In genomic region chr15:89358755-89359439, GRCh38 we compare ENCODE assay signal across 1 cellular context.
TF ChIP-seq lines count a peak whose summit lies in the region.

No MANE protein-coding gene starts in this region.

TF ChIP-seq in HepG2, 621 proteins besides CTCF, POLR2A, EP300 and RAD21 (continued from another document and continues in another):
- TF ChIP-seq PRDM10 (CRISPR knock-in tag; IDR thresholded peaks at IDR 0.05; ENCODE audit: low read depth) (peak; percentile 45; the same call in 1 of the 2 replicates), XRCC5 (optimal IDR thresholded peaks at IDR 0.05; ENCODE audit: low read length) (peak; percentile 76), ZNF83 (CRISPR knock-in tag; IDR thresholded peaks at IDR 0.05; ENCODE audit: borderline replicate concordance) (no peak), SALL1 (CRISPR knock-in tag; IDR thresholded peaks at IDR 0.05) (peak; percentile 54), LCORL (IDR thresholded peaks at IDR 0.05) (no peak), LCORL (CRISPR knock-in tag; IDR thresholded peaks at IDR 0.05) (peak; percentile 47; the same call in 1 of the 2 replicates), REPIN1 (CRISPR knock-in tag; IDR thresholded peaks at IDR 0.05; ENCODE audit: borderline replicate concordance, low read depth) (no peak), ZNF660 (CRISPR knock-in tag; IDR thresholded peaks at IDR 0.05; ENCODE audit: borderline replicate concordance, low read depth) (no peak), TAF15 (IDR thresholded peaks at IDR 0.05; ENCODE audit: low read depth, low read length, poor library complexity, severe bottlenecking) (no peak), MXD4 (CRISPR knock-in tag; IDR thresholded peaks at IDR 0.05) (peak; percentile 50; the same call in 1 of the 2 replicates), TRIM24 (CRISPR knock-in tag; IDR thresholded peaks at IDR 0.05) (no peak), ZNF589 (CRISPR knock-in tag; conservative IDR thresholded peaks at IDR 0.05) (no peak), IKZF4 (CRISPR knock-in tag; IDR thresholded peaks at IDR 0.05; ENCODE audit: borderline replicate concordance, low read depth, not compliant biosample characterization) (peak; percentile 54), SP2 (CRISPR knock-in tag; IDR thresholded peaks at IDR 0.05) (no peak), CBX2 (IDR thresholded peaks at IDR 0.05; ENCODE audit: low read depth, low read length) (no peak), CBX2 (CRISPR knock-in tag; IDR thresholded peaks at IDR 0.05; ENCODE audit: low read depth) (no peak), HNF1B (CRISPR knock-in tag; IDR thresholded peaks at IDR 0.05) (no peak), FOXP4 (CRISPR knock-in tag; IDR thresholded peaks at IDR 0.05) (no peak), SRSF4 (IDR thresholded peaks at IDR 0.05; ENCODE audit: low read depth, low read length, poor library complexity, severe bottlenecking) (no peak), KMT2A (CRISPR knock-in tag; IDR thresholded peaks at IDR 0.05) (peak; percentile 36; the same call in 1 of the 2 replicates), GRHL1 (CRISPR knock-in tag; conservative IDR thresholded peaks at IDR 0.05) (no peak), ZNF232 (CRISPR knock-in tag; IDR thresholded peaks at IDR 0.05; ENCODE audit: borderline replicate concordance) (peak; percentile 42; the same call in 1 of the 2 replicates), ZNF580 (CRISPR knock-in tag; IDR thresholded peaks at IDR 0.05; ENCODE audit: borderline replicate concordance, low read depth) (peak; percentile 63; the same call in 1 of the 2 replicates), ZBTB8A (CRISPR knock-in tag; IDR thresholded peaks at IDR 0.05; ENCODE audit: borderline replicate concordance, low read depth) (no peak), ZNF816 (CRISPR knock-in tag; IDR thresholded peaks at IDR 0.05; ENCODE audit: borderline replicate concordance) (no peak), ZNF121 (CRISPR knock-in tag; IDR thresholded peaks at IDR 0.05) (no peak), ELK4 (CRISPR knock-in tag; IDR thresholded peaks at IDR 0.05; ENCODE audit: borderline replicate concordance) (no peak), ATRX (CRISPR knock-in tag; IDR thresholded peaks at IDR 0.05; ENCODE audit: borderline replicate concordance) (no peak), HOXD1 (CRISPR knock-in tag; IDR thresholded peaks at IDR 0.05) (no peak), GABPB1 (CRISPR knock-in tag; IDR thresholded peaks at IDR 0.05) (peak; percentile 74; the same call in 1 of the 2 replicates), CCDC6 (CRISPR knock-in tag; IDR thresholded peaks at IDR 0.05) (no peak), ZNF362 (CRISPR knock-in tag; IDR thresholded peaks at IDR 0.05; ENCODE audit: borderline replicate concordance) (no peak), KMT2B (CRISPR knock-in tag; IDR thresholded peaks at IDR 0.05) (no peak)
- TF ChIP-seq, protein P1, sequence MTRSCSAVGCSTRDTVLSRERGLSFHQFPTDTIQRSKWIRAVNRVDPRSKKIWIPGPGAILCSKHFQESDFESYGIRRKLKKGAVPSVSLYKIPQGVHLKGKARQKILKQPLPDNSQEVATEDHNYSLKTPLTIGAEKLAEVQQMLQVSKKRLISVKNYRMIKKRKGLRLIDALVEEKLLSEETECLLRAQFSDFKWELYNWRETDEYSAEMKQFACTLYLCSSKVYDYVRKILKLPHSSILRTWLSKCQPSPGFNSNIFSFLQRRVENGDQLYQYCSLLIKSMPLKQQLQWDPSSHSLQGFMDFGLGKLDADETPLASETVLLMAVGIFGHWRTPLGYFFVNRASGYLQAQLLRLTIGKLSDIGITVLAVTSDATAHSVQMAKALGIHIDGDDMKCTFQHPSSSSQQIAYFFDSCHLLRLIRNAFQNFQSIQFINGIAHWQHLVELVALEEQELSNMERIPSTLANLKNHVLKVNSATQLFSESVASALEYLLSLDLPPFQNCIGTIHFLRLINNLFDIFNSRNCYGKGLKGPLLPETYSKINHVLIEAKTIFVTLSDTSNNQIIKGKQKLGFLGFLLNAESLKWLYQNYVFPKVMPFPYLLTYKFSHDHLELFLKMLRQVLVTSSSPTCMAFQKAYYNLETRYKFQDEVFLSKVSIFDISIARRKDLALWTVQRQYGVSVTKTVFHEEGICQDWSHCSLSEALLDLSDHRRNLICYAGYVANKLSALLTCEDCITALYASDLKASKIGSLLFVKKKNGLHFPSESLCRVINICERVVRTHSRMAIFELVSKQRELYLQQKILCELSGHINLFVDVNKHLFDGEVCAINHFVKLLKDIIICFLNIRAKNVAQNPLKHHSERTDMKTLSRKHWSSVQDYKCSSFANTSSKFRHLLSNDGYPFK (CRISPR knock-in tag; IDR thresholded peaks at IDR 0.05; ENCODE audit: borderline replicate concordance) = no peak
- TF ChIP-seq, protein P2, sequence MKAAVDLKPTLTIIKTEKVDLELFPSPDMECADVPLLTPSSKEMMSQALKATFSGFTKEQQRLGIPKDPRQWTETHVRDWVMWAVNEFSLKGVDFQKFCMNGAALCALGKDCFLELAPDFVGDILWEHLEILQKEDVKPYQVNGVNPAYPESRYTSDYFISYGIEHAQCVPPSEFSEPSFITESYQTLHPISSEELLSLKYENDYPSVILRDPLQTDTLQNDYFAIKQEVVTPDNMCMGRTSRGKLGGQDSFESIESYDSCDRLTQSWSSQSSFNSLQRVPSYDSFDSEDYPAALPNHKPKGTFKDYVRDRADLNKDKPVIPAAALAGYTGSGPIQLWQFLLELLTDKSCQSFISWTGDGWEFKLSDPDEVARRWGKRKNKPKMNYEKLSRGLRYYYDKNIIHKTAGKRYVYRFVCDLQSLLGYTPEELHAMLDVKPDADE (CRISPR knock-in tag; IDR thresholded peaks at IDR 0.05) = no peak
- TF ChIP-seq, protein P3, sequence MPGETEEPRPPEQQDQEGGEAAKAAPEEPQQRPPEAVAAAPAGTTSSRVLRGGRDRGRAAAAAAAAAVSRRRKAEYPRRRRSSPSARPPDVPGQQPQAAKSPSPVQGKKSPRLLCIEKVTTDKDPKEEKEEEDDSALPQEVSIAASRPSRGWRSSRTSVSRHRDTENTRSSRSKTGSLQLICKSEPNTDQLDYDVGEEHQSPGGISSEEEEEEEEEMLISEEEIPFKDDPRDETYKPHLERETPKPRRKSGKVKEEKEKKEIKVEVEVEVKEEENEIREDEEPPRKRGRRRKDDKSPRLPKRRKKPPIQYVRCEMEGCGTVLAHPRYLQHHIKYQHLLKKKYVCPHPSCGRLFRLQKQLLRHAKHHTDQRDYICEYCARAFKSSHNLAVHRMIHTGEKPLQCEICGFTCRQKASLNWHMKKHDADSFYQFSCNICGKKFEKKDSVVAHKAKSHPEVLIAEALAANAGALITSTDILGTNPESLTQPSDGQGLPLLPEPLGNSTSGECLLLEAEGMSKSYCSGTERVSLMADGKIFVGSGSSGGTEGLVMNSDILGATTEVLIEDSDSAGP (CRISPR knock-in tag; IDR thresholded peaks at IDR 0.05; ENCODE audit: borderline replicate concordance) = peak; percentile 30; the same call in 1 of the 2 replicates
- TF ChIP-seq, protein P4, sequence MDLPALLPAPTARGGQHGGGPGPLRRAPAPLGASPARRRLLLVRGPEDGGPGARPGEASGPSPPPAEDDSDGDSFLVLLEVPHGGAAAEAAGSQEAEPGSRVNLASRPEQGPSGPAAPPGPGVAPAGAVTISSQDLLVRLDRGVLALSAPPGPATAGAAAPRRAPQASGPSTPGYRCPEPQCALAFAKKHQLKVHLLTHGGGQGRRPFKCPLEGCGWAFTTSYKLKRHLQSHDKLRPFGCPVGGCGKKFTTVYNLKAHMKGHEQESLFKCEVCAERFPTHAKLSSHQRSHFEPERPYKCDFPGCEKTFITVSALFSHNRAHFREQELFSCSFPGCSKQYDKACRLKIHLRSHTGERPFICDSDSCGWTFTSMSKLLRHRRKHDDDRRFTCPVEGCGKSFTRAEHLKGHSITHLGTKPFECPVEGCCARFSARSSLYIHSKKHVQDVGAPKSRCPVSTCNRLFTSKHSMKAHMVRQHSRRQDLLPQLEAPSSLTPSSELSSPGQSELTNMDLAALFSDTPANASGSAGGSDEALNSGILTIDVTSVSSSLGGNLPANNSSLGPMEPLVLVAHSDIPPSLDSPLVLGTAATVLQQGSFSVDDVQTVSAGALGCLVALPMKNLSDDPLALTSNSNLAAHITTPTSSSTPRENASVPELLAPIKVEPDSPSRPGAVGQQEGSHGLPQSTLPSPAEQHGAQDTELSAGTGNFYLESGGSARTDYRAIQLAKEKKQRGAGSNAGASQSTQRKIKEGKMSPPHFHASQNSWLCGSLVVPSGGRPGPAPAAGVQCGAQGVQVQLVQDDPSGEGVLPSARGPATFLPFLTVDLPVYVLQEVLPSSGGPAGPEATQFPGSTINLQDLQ (CRISPR knock-in tag; IDR thresholded peaks at IDR 0.05) = no peak
